In the genomic region with DNA sequence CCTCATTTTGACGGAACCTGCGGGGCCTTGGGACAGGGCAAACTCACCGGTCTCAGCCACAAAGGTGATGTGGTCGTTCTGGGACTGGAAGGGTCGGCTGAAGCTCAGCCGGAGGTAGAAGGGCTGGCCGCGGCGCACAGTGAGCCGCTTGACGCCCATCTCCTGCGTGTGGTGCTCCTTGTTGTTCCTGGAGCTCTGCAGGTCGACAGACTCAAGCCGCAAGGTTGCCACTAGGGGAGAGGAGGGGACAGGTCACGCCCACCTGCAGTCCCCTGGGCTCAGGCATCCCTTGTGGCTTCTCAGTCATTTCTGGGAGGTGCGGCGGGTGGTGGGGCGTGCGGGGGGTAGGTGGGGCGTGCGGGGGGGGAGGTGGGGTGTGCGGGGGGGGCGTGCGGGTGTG, we compare ENCODE assay signal across 1 cellular context.
TF ChIP-seq lines count a peak whose summit lies in the region.

No MANE protein-coding gene starts in this region.

TF ChIP-seq in GM23338, 12 proteins besides CTCF, POLR2A, EP300 and RAD21 (continued from another document):
- no peak for TF ChIP-seq ZNF462 (CRISPR knock-in tag; IDR thresholded peaks at IDR 0.05)
